ENCODE assay signal across 1 cellular context in genomic region chr22:40346178-40347064, GRCh38.
TF ChIP-seq lines count a peak whose summit lies in the region.

ADSL (plus strand) TSS chr22:40346500; CDS start chr22:40346559, 59 bp downstream.

TF ChIP-seq in SK-N-SH treated with all-trans-retinoic acid at 6 μM for 48 hours, 23 proteins besides CTCF, POLR2A, EP300 and RAD21 (continued from another document):
- TF ChIP-seq, protein P1, sequence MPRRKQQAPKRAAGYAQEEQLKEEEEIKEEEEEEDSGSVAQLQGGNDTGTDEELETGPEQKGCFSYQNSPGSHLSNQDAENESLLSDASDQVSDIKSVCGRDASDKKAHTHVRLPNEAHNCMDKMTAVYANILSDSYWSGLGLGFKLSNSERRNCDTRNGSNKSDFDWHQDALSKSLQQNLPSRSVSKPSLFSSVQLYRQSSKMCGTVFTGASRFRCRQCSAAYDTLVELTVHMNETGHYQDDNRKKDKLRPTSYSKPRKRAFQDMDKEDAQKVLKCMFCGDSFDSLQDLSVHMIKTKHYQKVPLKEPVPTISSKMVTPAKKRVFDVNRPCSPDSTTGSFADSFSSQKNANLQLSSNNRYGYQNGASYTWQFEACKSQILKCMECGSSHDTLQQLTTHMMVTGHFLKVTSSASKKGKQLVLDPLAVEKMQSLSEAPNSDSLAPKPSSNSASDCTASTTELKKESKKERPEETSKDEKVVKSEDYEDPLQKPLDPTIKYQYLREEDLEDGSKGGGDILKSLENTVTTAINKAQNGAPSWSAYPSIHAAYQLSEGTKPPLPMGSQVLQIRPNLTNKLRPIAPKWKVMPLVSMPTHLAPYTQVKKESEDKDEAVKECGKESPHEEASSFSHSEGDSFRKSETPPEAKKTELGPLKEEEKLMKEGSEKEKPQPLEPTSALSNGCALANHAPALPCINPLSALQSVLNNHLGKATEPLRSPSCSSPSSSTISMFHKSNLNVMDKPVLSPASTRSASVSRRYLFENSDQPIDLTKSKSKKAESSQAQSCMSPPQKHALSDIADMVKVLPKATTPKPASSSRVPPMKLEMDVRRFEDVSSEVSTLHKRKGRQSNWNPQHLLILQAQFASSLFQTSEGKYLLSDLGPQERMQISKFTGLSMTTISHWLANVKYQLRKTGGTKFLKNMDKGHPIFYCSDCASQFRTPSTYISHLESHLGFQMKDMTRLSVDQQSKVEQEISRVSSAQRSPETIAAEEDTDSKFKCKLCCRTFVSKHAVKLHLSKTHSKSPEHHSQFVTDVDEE (CRISPR knock-in tag; IDR thresholded peaks at IDR 0.05): no peak
- TF ChIP-seq TOX (CRISPR knock-in tag; IDR thresholded peaks at IDR 0.05; ENCODE audit: borderline replicate concordance) (no peak), CSDC2 (CRISPR knock-in tag; IDR thresholded peaks at IDR 0.05) (no peak), GLIS3 (CRISPR knock-in tag; IDR thresholded peaks at IDR 0.05) (no peak), OSR1 (CRISPR knock-in tag; IDR thresholded peaks at IDR 0.05) (no peak)
